ENCODE assay signal across 1 cellular context in the genomic region with DNA sequence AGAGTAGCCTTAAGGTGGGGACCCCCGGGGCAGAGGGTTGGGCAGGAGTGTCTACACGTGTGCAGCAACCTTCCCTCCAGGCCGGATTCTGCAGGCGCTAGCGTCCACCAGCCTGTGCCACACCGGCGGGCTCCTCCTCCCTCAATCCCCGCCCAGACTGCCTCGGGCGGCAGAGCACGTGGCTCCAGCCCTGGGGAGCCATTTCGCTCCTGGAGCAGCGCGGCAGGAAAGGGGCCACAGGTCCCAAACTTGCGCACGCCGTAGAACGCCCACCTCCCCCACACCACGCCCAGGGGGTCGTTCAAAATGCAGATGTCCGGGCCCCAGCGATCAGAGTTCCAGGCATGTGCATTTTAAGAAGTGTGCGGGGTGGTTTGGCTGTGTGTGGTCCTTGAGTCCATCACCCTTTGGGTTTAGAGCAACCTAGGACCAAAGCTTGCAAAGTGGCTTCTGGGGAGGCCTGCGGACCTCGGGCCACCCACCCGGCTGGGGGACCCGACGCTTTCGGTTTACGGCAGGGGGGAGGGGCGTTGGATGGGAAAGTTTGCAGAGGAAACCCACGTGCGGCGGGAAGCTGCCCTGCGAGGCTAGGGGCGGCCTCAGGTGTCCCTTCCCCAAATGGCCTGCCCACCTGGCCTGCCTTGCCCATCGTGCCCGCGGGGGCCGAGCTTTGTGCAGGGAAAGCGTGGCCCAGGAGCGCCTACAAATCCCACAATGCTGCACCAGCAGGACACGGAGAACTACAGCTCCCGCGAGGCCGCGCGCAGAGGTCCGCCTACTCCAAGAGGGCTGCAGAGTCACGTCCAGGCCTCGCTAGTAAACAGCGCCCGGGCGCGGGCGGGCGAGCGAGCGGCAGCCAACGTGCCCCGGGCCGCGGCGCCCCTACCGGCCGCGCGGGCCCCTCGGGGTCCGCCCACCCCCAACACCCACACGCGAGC.
A peak's percentile ranks its signal among the peaks of the same experiment; 100 is the strongest.
TF ChIP-seq lines count a peak whose summit lies in the region.

No MANE protein-coding gene starts in this region.

TF ChIP-seq in K562, 482 proteins besides CTCF, POLR2A, EP300 and RAD21 (continued from another document and continues in another):
- no peak for TF ChIP-seq MTF1 (CRISPR knock-in tag; IDR thresholded peaks at IDR 0.05; ENCODE audit: borderline replicate concordance)
- TF ChIP-seq ADNP (tag; IDR thresholded peaks at IDR 0.05), result no peak
- TF ChIP-seq CHD7 (IDR thresholded peaks at IDR 0.05; ENCODE audit: low read depth, low read length), result no peak
- no peak for TF ChIP-seq ZNF165 (CRISPR knock-in tag; IDR thresholded peaks at IDR 0.05; ENCODE audit: borderline replicate concordance)
- peak; percentile 43 to 55 for TF ChIP-seq NRF1 (conservative IDR thresholded peaks at IDR 0.05 in 1 of 2, IDR thresholded peaks at IDR 0.05 in 1 of 2)
- no peak for TF ChIP-seq TAF9B (IDR thresholded peaks at IDR 0.05; ENCODE audit: partially characterized antibody)
- TF ChIP-seq NCOA4 (IDR thresholded peaks at IDR 0.05; ENCODE audit: partially characterized antibody), result no peak
- peak; percentile 39; the same call in 1 of the 2 replicates for TF ChIP-seq MAFK (IDR thresholded peaks at IDR 0.05; ENCODE audit: low read length)
- TF ChIP-seq STAT5B (CRISPR knock-in tag; IDR thresholded peaks at IDR 0.05), result no peak
- TF ChIP-seq HNRNPLL (IDR thresholded peaks at IDR 0.05; ENCODE audit: low read depth, low read length, poor library complexity, severe bottlenecking), result no peak
- TF ChIP-seq ZNF589 (CRISPR knock-in tag; IDR thresholded peaks at IDR 0.05; ENCODE audit: low read depth), result no peak
- no peak for TF ChIP-seq FIP1L1 (IDR thresholded peaks at IDR 0.05; ENCODE audit: low read depth, low read length, poor library complexity, severe bottlenecking)
- no peak for TF ChIP-seq NR4A1 (CRISPR knock-in tag; IDR thresholded peaks at IDR 0.05)
- TF ChIP-seq NR4A1 (tag; IDR thresholded peaks at IDR 0.05), result peak; percentile 50; the same call in 1 of the 2 replicates
- peak; percentile 11; the same call in 1 of the 2 replicates for TF ChIP-seq ZBTB17 (CRISPR knock-in tag; IDR thresholded peaks at IDR 0.05)
- TF ChIP-seq CBX8 (IDR thresholded peaks at IDR 0.05; ENCODE audit: borderline replicate concordance, extremely low read depth, low read depth, low read length, poor library complexity, severe bottlenecking), result no peak
- TF ChIP-seq ARID1B (IDR thresholded peaks at IDR 0.05), result 0 out of 2 replicates have a peak, but pooled peaks have one; percentile 35
- no peak for TF ChIP-seq ZBTB40 (IDR thresholded peaks at IDR 0.05)
- TF ChIP-seq ZBTB40 (CRISPR knock-in tag; IDR thresholded peaks at IDR 0.05), result no peak
- TF ChIP-seq HCFC1 (IDR thresholded peaks at IDR 0.05; ENCODE audit: low read depth, low read length), result peak; percentile 94
- peak; percentile 20; the same call in 1 of the 2 replicates for TF ChIP-seq MYNN (IDR thresholded peaks at IDR 0.05)
- TF ChIP-seq MYNN (CRISPR knock-in tag; IDR thresholded peaks at IDR 0.05), result no peak
- TF ChIP-seq CBX5 (IDR thresholded peaks at IDR 0.05; ENCODE audit: borderline replicate concordance, low read depth), result no peak
- no peak for TF ChIP-seq EWSR1 (IDR thresholded peaks at IDR 0.05; ENCODE audit: borderline replicate concordance, low read depth, partially characterized antibody)
- TF ChIP-seq ZNF12 (CRISPR knock-in tag; IDR thresholded peaks at IDR 0.05), result peak; percentile 20; the same call in 1 of the 2 replicates
- no peak for TF ChIP-seq RUNX1 (IDR thresholded peaks at IDR 0.05; ENCODE audit: low read depth)
- TF ChIP-seq SNRNP70 (optimal IDR thresholded peaks at IDR 0.05; ENCODE audit: low read depth, low read length), result no peak
- TF ChIP-seq KLF16 (IDR thresholded peaks at IDR 0.05), result no peak
- no peak for TF ChIP-seq ZNF316 (IDR thresholded peaks at IDR 0.05)
- TF ChIP-seq HDAC2 (IDR thresholded peaks at IDR 0.05), result peak; percentile 74; the same call in 1 of the 2 replicates
- peak; percentile 87 for TF ChIP-seq SAP30 (IDR thresholded peaks at IDR 0.05; ENCODE audit: borderline replicate concordance, insufficient read depth, low read depth, low read length, poor library complexity, severe bottlenecking)
- TF ChIP-seq NR2C2 (CRISPR knock-in tag; IDR thresholded peaks at IDR 0.05), result peak; percentile 51; the same call in 1 of the 2 replicates
- peak; percentile 79 for TF ChIP-seq NR2C2 (tag; IDR thresholded peaks at IDR 0.05)
- peak; percentile 82 for TF ChIP-seq TAF1 (IDR thresholded peaks at IDR 0.05; ENCODE audit: control insufficient read depth, extremely low read depth, insufficient read depth, low read length, severe bottlenecking)
- no peak for TF ChIP-seq SMARCB1 (IDR thresholded peaks at IDR 0.05; ENCODE audit: insufficient read length, low read depth)
- peak; percentile 40 for TF ChIP-seq BHLHE40 (IDR thresholded peaks at IDR 0.05; ENCODE audit: low read length)
- TF ChIP-seq SREBF1 (IDR thresholded peaks at IDR 0.05; ENCODE audit: borderline replicate concordance, low read depth, low read length), result 0 out of 2 replicates have a peak, but pooled peaks have one; percentile 58
- TF ChIP-seq RB1 (IDR thresholded peaks at IDR 0.05; ENCODE audit: low read depth), result peak; percentile 65
- TF ChIP-seq ZNF175 (CRISPR knock-in tag; IDR thresholded peaks at IDR 0.05; ENCODE audit: low read depth), result 0 out of 2 replicates have a peak, but pooled peaks have one; percentile 39
- TF ChIP-seq HMGN3 (IDR thresholded peaks at IDR 0.05; ENCODE audit: borderline replicate concordance, extremely low read depth, insufficient read length, low read depth, low read length), result peak; percentile 61
- TF ChIP-seq XRCC3 (IDR thresholded peaks at IDR 0.05), result no peak
- TF ChIP-seq ZNF57 (CRISPR knock-in tag; IDR thresholded peaks at IDR 0.05), result no peak
- no peak for TF ChIP-seq SOX6 (IDR thresholded peaks at IDR 0.05)
- TF ChIP-seq PHB2 (IDR thresholded peaks at IDR 0.05; ENCODE audit: low read depth), result no peak
